In genomic region chr1:201877877-201878339, GRCh38 we compare ENCODE assay signal across 8 cellular contexts. TPM values are rescaled to one million over a fixed set of nuclear protein-coding genes. Genes with fewer than 3 reads are reported as not detected.
DNase-seq lines count a peak whose midpoint lies in the region; ATAC-seq and TF ChIP-seq lines count a peak whose summit lies in the region.

No MANE protein-coding gene starts in this region.

- no peak overlapping the region for H3K4me3 Mint-ChIP-seq in endothelial cell (ENCODE audit: unreplicated experiment)
- H3K4me3 Mint-ChIP-seq in immature natural killer cell = no peak overlapping the region

- no peaks in the 10 kb centered on the region for H3K27me3 Mint-ChIP-seq in endothelial cell (ENCODE audit: unreplicated experiment)
- H3K27me3 Mint-ChIP-seq in immature natural killer cell (ENCODE audit: low read depth in 3 of 3) = no peaks in the 10 kb centered on the region

- DNase-seq in COR-L47 (lab: John Stamatoyannopoulos, UW) (peak; percentile 18), H4 (ENCODE audit: low spot score) (peak; percentile 58), RKO (ENCODE audit: low spot score) (peak; percentile 52), endothelial cell (ENCODE audit: low spot score) (peak; percentile 33), myocyte (ENCODE audit: low read depth) (peak; percentile 76), immature natural killer cell (no peak), activated gamma-delta T cell (lab: John Stamatoyannopoulos, UW) (no peak)

- H3K36me3 Mint-ChIP-seq in endothelial cell (ENCODE audit: low read depth, unreplicated experiment) (peaks cover 13% of the 10 kb centered on the region), immature natural killer cell (peaks cover 11 to 26% (median 14%) of the 10 kb centered on the region in 3 donors)

- TF ChIP-seq CTCF in endothelial cell (IDR thresholded peaks at IDR 0.05; ENCODE audit: unreplicated experiment) = peak; percentile 55

- H3K27ac Mint-ChIP-seq in endothelial cell (ENCODE audit: unreplicated experiment) (no peak overlapping the region), immature natural killer cell (no peak overlapping the region)

- H3K9me3 Mint-ChIP-seq in endothelial cell (ENCODE audit: unreplicated experiment) (no peaks in the 10 kb centered on the region), immature natural killer cell (no peaks in the 10 kb centered on the region)

- ATAC-seq in GM18520 (IDR thresholded peaks at IDR 0.05; ENCODE audit: unreplicated experiment) = no peak

- H3K4me1 Mint-ChIP-seq in endothelial cell (ENCODE audit: unreplicated experiment) = peaks cover 3% of the 10 kb centered on the region
- peaks cover 0 to 2% of the 10 kb centered on the region in 2 donors for H3K4me1 Mint-ChIP-seq in immature natural killer cell

RNA-seq across cellular contexts. Expression of gene SHISA4, which starts 10.8 kb away (rescaled TPM):
- 46.3 and 56.1 TPM in 2 replicates for total RNA-seq in H4 (2014; rRNA removed; shearing (Covaris generic))
- total RNA-seq in endothelial cell (ENCODE audit: unreplicated experiment) (0.85 TPM), myocyte (167 and 196 TPM in 2 replicates)
- polyA plus RNA-seq in myocyte (2012) = 71.9 TPM
- polyA plus RNA-seq in immature natural killer cell = 1 to 10 TPM in 2 of 3 donors, under 1 TPM in 1; 0.83 to 4.7 (median 1.1) TPM

RNA-seq across cellular contexts. Expression of gene IPO9, which starts 49.0 kb away (rescaled TPM):
- total RNA-seq in H4 (2014; rRNA removed; shearing (Covaris generic)) = 18.0 and 24.8 TPM in 2 replicates
- 69.5 TPM for total RNA-seq in endothelial cell (ENCODE audit: unreplicated experiment)
- 25.3 and 25.5 TPM in 2 replicates for total RNA-seq in myocyte
- 34.5 TPM for polyA plus RNA-seq in myocyte (2012)
- polyA plus RNA-seq in immature natural killer cell = 10 to 100 TPM in 2 of 3 donors, 1 to 10 TPM in 1; 4.9 to 31.5 (median 16.3) TPM

Comparison
In these comparisons a context has a peak if more than half of its experiments do, and no peak if none do; other contexts are left out.
1. DNase-seq: peak in COR-L47 (single experiment), H4 (single experiment), RKO (single experiment), endothelial cell (single experiment) and myocyte (single experiment); none in immature natural killer cell (0 of 3) and activated gamma-delta T cell (single experiment).
2. RNA of gene SHISA4, which starts 10.8 kb away (total RNA-seq): 167 to 196 TPM in myocyte and 46.3 to 56.1 TPM in H4; 0.85 TPM in endothelial cell (single experiment); every median in the first group is over 10 times any median in the second.